1 cellular context compared by ENCODE assay signal in genomic region chr20:53087034-53087777, GRCh38.
TF ChIP-seq lines count a peak whose summit lies in the region.

No MANE protein-coding gene starts in this region.

TF ChIP-seq in HepG2, 621 proteins besides CTCF, POLR2A, EP300 and RAD21 (continues in another document):
- TF ChIP-seq THAP11 (CRISPR knock-in tag; IDR thresholded peaks at IDR 0.05) (0 out of 2 replicates have a peak, but pooled peaks have one; percentile 23), ZKSCAN8 (CRISPR knock-in tag; IDR thresholded peaks at IDR 0.05; ENCODE audit: borderline replicate concordance) (no peak), ZSCAN9 (CRISPR knock-in tag; IDR thresholded peaks at IDR 0.05; ENCODE audit: borderline replicate concordance) (peak; percentile 26; the same call in 1 of the 2 replicates), CHD4 (IDR thresholded peaks at IDR 0.05; ENCODE audit: borderline replicate concordance, low read length) (no peak), ARID5B (CRISPR knock-in tag; IDR thresholded peaks at IDR 0.05) (peak; percentile 88), SOX13 (IDR thresholded peaks at IDR 0.05) (no peak), SOX13 (CRISPR knock-in tag; conservative IDR thresholded peaks at IDR 0.05 in 1 of 2, IDR thresholded peaks at IDR 0.05 in 1 of 2) (peak in 1 of 2 experiments; percentile 49; a peak in 1 of 4 replicates), SNAPC2 (CRISPR knock-in tag; IDR thresholded peaks at IDR 0.05) (no peak), RARA (CRISPR knock-in tag; IDR thresholded peaks at IDR 0.05) (peak; percentile 66), ZNF12 (CRISPR knock-in tag; IDR thresholded peaks at IDR 0.05) (peak; percentile 26; the same call in 1 of the 2 replicates), KDM3A (CRISPR knock-in tag; IDR thresholded peaks at IDR 0.05; ENCODE audit: low read depth) (0 out of 2 replicates have a peak, but pooled peaks have one; percentile 19), HNF4A (CRISPR knock-in tag; IDR thresholded peaks at IDR 0.05) (peak; percentile 34; the same call in 1 of the 2 replicates), ATM (IDR thresholded peaks at IDR 0.05; ENCODE audit: borderline replicate concordance) (no peak), ZNF691 (CRISPR knock-in tag; IDR thresholded peaks at IDR 0.05; ENCODE audit: borderline replicate concordance, low read depth) (0 out of 2 replicates have a peak, but pooled peaks have one; percentile 25), FOXJ3 (CRISPR knock-in tag; IDR thresholded peaks at IDR 0.05; ENCODE audit: borderline replicate concordance) (no peak), GATAD2A (CRISPR knock-in tag; IDR thresholded peaks at IDR 0.05) (peak; percentile 66), ZKSCAN5 (CRISPR knock-in tag; IDR thresholded peaks at IDR 0.05) (peak; percentile 87), TAF1 (CRISPR knock-in tag; IDR thresholded peaks at IDR 0.05) (0 out of 2 replicates have a peak, but pooled peaks have one; percentile 20), E2F1 (CRISPR knock-in tag; IDR thresholded peaks at IDR 0.05) (no peak), YEATS4 (CRISPR knock-in tag; IDR thresholded peaks at IDR 0.05; ENCODE audit: borderline replicate concordance) (peak; percentile 22; the same call in 1 of the 2 replicates), RCOR2 (CRISPR knock-in tag; IDR thresholded peaks at IDR 0.05) (0 out of 2 replicates have a peak, but pooled peaks have one; percentile 17), CEBPG (CRISPR knock-in tag; IDR thresholded peaks at IDR 0.05) (peak; percentile 46), BCL6 (CRISPR knock-in tag; IDR thresholded peaks at IDR 0.05) (peak; percentile 38), PITX1 (CRISPR knock-in tag; IDR thresholded peaks at IDR 0.05) (0 out of 2 replicates have a peak, but pooled peaks have one; percentile 42), HDAC1 (CRISPR knock-in tag; IDR thresholded peaks at IDR 0.05) (peak; percentile 5; the same call in 1 of the 2 replicates), ZGPAT (CRISPR knock-in tag; IDR thresholded peaks at IDR 0.05) (peak; percentile 51; the same call in 1 of the 2 replicates), FOXP4 (CRISPR knock-in tag; IDR thresholded peaks at IDR 0.05) (peak; percentile 69), AHDC1 (CRISPR knock-in tag; IDR thresholded peaks at IDR 0.05; ENCODE audit: borderline replicate concordance) (peak; percentile 69; the same call in 1 of the 2 replicates), PAXIP1 (CRISPR knock-in tag; conservative IDR thresholded peaks at IDR 0.05) (peak; percentile 45), ZNF326 (CRISPR knock-in tag; IDR thresholded peaks at IDR 0.05; ENCODE audit: borderline replicate concordance) (no peak), JUND (CRISPR knock-in tag; IDR thresholded peaks at IDR 0.05) (no peak), SALL1 (CRISPR knock-in tag; IDR thresholded peaks at IDR 0.05) (peak; percentile 14; the same call in 1 of the 2 replicates), NR2F6 (IDR thresholded peaks at IDR 0.05) (peak; percentile 76), NR2F6 (CRISPR knock-in tag; IDR thresholded peaks at IDR 0.05) (peak; percentile 72), YEATS2 (CRISPR knock-in tag; IDR thresholded peaks at IDR 0.05; ENCODE audit: borderline replicate concordance) (peak; percentile 18; the same call in 1 of the 2 replicates), ZNF264 (CRISPR knock-in tag; IDR thresholded peaks at IDR 0.05) (0 out of 2 replicates have a peak, but pooled peaks have one; percentile 18), USF2 (IDR thresholded peaks at IDR 0.05; ENCODE audit: low read depth, low read length) (no peak), USF2 (CRISPR knock-in tag; IDR thresholded peaks at IDR 0.05; ENCODE audit: borderline replicate concordance) (0 out of 2 replicates have a peak, but pooled peaks have one; percentile 17), PHF8 (CRISPR knock-in tag; IDR thresholded peaks at IDR 0.05) (no peak)
